In genomic region chr11:9797300-9797699, GRCh38 we compare ENCODE assay signal across 1 cellular context.
TF ChIP-seq lines count a peak whose summit lies in the region.

No MANE protein-coding gene starts in this region.

TF ChIP-seq in K562, 482 proteins besides CTCF, POLR2A, EP300 and RAD21 (continued from another document):
- TF ChIP-seq ZNF511 (CRISPR knock-in tag; IDR thresholded peaks at IDR 0.05) (no peak), ZBED1 (IDR thresholded peaks at IDR 0.05) (no peak), PHB (CRISPR knock-in tag; IDR thresholded peaks at IDR 0.05) (no peak), MITF (IDR thresholded peaks at IDR 0.05) (no peak)
TF ChIP-seq in K562: peak in this region for 2.
